ENCODE assay signal across 8 cellular contexts in the genomic region with DNA sequence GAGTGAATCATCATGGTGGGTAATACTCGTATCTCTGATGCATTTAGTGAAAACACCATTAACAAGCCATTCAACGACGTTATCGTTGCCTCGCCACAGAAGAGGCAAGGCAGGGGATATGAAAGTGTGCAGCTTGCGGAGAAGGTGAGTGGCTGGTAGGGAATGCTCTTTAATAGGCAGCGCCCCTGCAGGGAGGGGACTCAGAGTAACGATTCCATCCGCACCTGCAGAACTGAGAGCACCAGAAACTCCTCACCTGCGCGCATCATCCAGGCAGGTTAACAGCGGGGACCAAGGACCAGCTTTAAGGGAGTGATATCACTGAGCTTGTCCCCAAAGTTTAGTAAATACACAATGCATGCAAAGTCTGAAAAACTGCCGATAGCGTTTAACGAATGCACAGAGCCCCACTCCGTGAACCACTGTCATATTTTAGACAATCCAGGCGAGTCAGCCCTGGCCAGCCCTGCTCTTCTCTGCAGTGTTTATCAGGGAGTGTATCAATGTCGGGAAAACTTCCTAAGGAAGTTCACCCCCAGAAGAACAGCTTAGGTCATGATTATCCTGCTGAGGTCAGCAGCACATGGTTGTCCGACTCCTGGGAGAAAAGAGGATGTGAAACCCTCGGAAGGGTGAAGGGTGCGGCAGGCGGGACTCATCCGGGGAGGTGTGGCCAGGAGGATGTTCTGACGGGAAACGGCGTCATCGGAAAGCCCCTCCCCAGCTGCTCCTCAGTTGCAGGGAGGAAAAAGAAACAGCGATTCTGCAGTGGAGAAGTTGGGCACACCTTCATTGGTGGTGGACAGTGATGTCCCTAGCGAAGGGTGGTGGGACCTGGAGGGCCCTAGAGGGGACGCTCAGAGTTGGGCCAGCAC.
DNase-seq lines count a peak whose midpoint lies in the region; ATAC-seq and TF ChIP-seq lines count a peak whose summit lies in the region.

No MANE protein-coding gene starts in this region.

- no peak overlapping the region for H3K27ac ChIP-seq in WERI-Rb-1

- H3K4me3 ChIP-seq in WERI-Rb-1 (ENCODE audit: low read depth, low read length): no peak overlapping the region

- intact Hi-C loops in Right ventricle myocardium superior (cut with DNase I): no loop called here

- peak; percentile 36 for DNase-seq in ELR (ENCODE audit: low read depth)
- DNase-seq in MV-4-11 (lab: John Stamatoyannopoulos, UW): peak; percentile 95
- DNase-seq in activated T-cell treated with anti-CD3 and anti-CD28 coated beads for 1 hour (ENCODE audit: low read depth): peak; percentile 25
- DNase-seq in Right ventricle myocardium superior: peak; percentile 87
- peak; percentile 50 to 54 for DNase-seq in stimulated activated CD4-positive, alpha-beta T cell treated with anti-CD3 and anti-CD28 coated beads, Interleukin-1b, Interleukin-23, amount 100 ng/mL, for 4 hours (ENCODE audit: low read depth in 2 of 2)
- DNase-seq in WERI-Rb-1: no peak

- no peaks in the 10 kb centered on the region for H3K9me3 ChIP-seq in WERI-Rb-1 (ENCODE audit: severe bottlenecking)

- ATAC-seq in Right ventricle myocardium superior (ENCODE audit: poor library complexity) (peak; percentile 90), GM21576 (IDR thresholded peaks at IDR 0.05; ENCODE audit: unreplicated experiment) (no peak), GM21717 (IDR thresholded peaks at IDR 0.05; ENCODE audit: unreplicated experiment) (no peak)

- no peaks in the 10 kb centered on the region for H3K36me3 ChIP-seq in WERI-Rb-1

- no peaks in the 10 kb centered on the region for H3K27me3 ChIP-seq in WERI-Rb-1 (ENCODE audit: insufficient read depth, low read depth, severe bottlenecking)

- no peak for TF ChIP-seq CTCF in WERI-Rb-1 (IDR thresholded peaks at IDR 0.05; ENCODE audit: low read depth, low read length)
